16 cellular contexts compared by ENCODE assay signal in the genomic region with DNA sequence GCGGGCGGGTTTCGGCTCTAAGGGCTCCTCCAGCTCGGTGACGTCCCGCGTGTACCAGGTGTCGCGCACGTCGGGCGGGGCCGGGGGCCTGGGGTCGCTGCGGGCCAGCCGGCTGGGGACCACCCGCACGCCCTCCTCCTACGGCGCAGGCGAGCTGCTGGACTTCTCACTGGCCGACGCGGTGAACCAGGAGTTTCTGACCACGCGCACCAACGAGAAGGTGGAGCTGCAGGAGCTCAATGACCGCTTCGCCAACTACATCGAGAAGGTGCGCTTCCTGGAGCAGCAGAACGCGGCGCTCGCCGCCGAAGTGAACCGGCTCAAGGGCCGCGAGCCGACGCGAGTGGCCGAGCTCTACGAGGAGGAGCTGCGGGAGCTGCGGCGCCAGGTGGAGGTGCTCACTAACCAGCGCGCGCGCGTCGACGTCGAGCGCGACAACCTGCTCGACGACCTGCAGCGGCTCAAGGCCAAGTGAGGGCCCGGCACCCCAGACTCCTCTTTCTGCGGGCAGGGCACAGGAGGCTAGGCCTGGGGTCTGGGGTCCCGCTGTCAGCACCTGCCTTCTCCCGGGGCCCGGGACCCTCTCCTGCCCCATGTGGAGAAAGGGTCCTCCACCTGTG. TPM values are rescaled to one million over a fixed set of nuclear protein-coding genes. Genes with fewer than 3 reads are reported as not detected.
DNase-seq lines count a peak whose midpoint lies in the region; ATAC-seq, FAIRE-seq and TF ChIP-seq lines count a peak whose summit lies in the region.
"Had no signal": no experiment of that assay in that cellular context is flagged by ENCODE, and none has a peak within 500 bp of the region (broad histone marks: within the 10 kb centered on the region; RNA-seq: fewer than 3 reads in every experiment).

No MANE protein-coding gene starts in this region.

- intact Hi-C loops in esophagus squamous epithelium (cut with DNase I): no loop called here
- intact Hi-C loops in mucosa of descending colon (cut with DNase I, micrococcal nuclease): loop anchor here in 1 of 2 donors (5.0 kb wide), 1 partner anchor 34 kb away; no protein-coding TSS in a partner anchor

- POLR2A ChIA-PET in WTC11 (lab: Charles Lee): interaction anchor here (0.7 kb wide), 1 partner anchor 138 kb away, joined by 3 read pairs; no protein-coding TSS in a partner anchor

- peaks cover 0 to 24% (median 0%) of the 10 kb centered on the region in 3 donors for H3K4me1 ChIP-seq in esophagus squamous epithelium
- peaks cover 10% of the 10 kb centered on the region for H3K4me1 ChIP-seq in mucosa of descending colon (ENCODE audit: low read depth)
- H3K4me1 ChIP-seq in suprapubic skin: peaks cover 9% of the 10 kb centered on the region

- H3K27ac Mint-ChIP-seq in WTC11: no peak overlapping the region
- H3K27ac Mint-ChIP-seq: HFFc6 had no signal

- peak overlapping the region; percentile 37 for H3K4me3 Mint-ChIP-seq in WTC11
- H3K4me3 Mint-ChIP-seq: central memory CD8-positive, alpha-beta T cell; HFFc6 had no signal

- H3K36me3 ChIP-seq in esophagus squamous epithelium (no peaks in the 10 kb centered on the region), mucosa of descending colon (ENCODE audit: low read depth) (no peaks in the 10 kb centered on the region), suprapubic skin (no peaks in the 10 kb centered on the region)
- H3K36me3 ChIP-seq: WERI-Rb-1 had no signal

- H3K9me3 Mint-ChIP-seq in WTC11: no peaks in the 10 kb centered on the region
- H3K9me3 Mint-ChIP-seq: central memory CD8-positive, alpha-beta T cell; HFFc6 had no signal

- no peak for FAIRE-seq in HTR-8/SVneo (lab: Jason Lieb, UNC)

- TF ChIP-seq POLR2A in esophagus squamous epithelium (IDR thresholded peaks at IDR 0.05) (no peak), suprapubic skin (IDR thresholded peaks at IDR 0.05) (no peak)

- CTCF ChIA-PET in WTC11 (lab: Charles Lee): interaction anchor here (0.5 to 5.6 kb wide), 23 partner anchors 10 to 1158 kb away, joined by 3 to 77 read pairs (median 4); partner anchors contain the start of genes DNPEP and SPEG

- peaks cover 28% of the 10 kb centered on the region for H3K4me1 Mint-ChIP-seq in WTC11
- H3K4me1 Mint-ChIP-seq: central memory CD8-positive, alpha-beta T cell had no signal

- H3K36me3 Mint-ChIP-seq in WTC11: no peaks in the 10 kb centered on the region

- H3K27me3 ChIP-seq in esophagus squamous epithelium: peaks cover 0 to 55% (median 5%) of the 10 kb centered on the region in 4 donors
- H3K27me3 ChIP-seq in suprapubic skin: peaks cover 41% of the 10 kb centered on the region

- ATAC-seq in WTC11 (peak; percentile 58), mucosa of descending colon (peak; percentile 40), HG02571 (IDR thresholded peaks at IDR 0.05; ENCODE audit: unreplicated experiment) (no peak)

- no peak for TF ChIP-seq EP300 in suprapubic skin (IDR thresholded peaks at IDR 0.05)

- no peaks in the 10 kb centered on the region for H3K9me3 ChIP-seq in esophagus squamous epithelium
- H3K9me3 ChIP-seq in mucosa of descending colon: no peaks in the 10 kb centered on the region
- H3K9me3 ChIP-seq in suprapubic skin: no peaks in the 10 kb centered on the region

- TF ChIP-seq CTCF in WTC11 (IDR thresholded peaks at IDR 0.05) (no peak), esophagus squamous epithelium (IDR thresholded peaks at IDR 0.05) (no peak), mucosa of descending colon (IDR thresholded peaks at IDR 0.05) (no peak), suprapubic skin (IDR thresholded peaks at IDR 0.05) (no peak)

- H3K27me3 Mint-ChIP-seq in WTC11 (ENCODE audit: low read depth): peaks cover 36% of the 10 kb centered on the region

- H3K27ac ChIP-seq in esophagus squamous epithelium (peak overlapping the region; percentile 71 to 87 (median 85)), suprapubic skin (no peak overlapping the region)
- H3K27ac ChIP-seq: WERI-Rb-1 had no signal

- whole genome bisulfite sequencing in esophagus squamous epithelium, 2 donors: 26 to 60% methylated on average over 1 to 7 of the region's 66 CpGs
- no CpG with 5 or more reads among the region's 66 CpGs for WGBS in suprapubic skin

- DNase-seq in WTC11 (ENCODE audit: low spot score): peak; percentile 65
- no peak for DNase-seq in esophagus squamous epithelium (lab: John Stamatoyannopoulos, UW)
- no peak for DNase-seq in mucosa of descending colon
- DNase-seq in suprapubic skin (ENCODE audit: low spot score in 2 of 2): no peak
- no peak for DNase-seq in OCI-M2 (lab: John Stamatoyannopoulos, UW; ENCODE audit: unreplicated experiment)
- DNase-seq in HTR-8/SVneo (ENCODE audit: insufficient read length, low spot score): no peak
- no peak for DNase-seq in midbrain (lab: John Stamatoyannopoulos, UW)
- DNase-seq: COR-L47, glutamatergic neuron, HFFc6, NCI-H446, WERI-Rb-1 had no signal

- H3K4me3 ChIP-seq in esophagus squamous epithelium (peak overlapping the region; percentile 26 to 56 (median 46)), mucosa of descending colon (no peak overlapping the region), suprapubic skin (peak overlapping the region; percentile 31)

TF ChIP-seq in WTC11, 78 proteins besides CTCF, POLR2A, EP300 and RAD21 (continues in another document):
- no peak for TF ChIP-seq HMGA2 (CRISPR knock-in tag; IDR thresholded peaks at IDR 0.05)
- TF ChIP-seq ZBTB43 (CRISPR knock-in tag; IDR thresholded peaks at IDR 0.05): no peak
- TF ChIP-seq, protein P1, sequence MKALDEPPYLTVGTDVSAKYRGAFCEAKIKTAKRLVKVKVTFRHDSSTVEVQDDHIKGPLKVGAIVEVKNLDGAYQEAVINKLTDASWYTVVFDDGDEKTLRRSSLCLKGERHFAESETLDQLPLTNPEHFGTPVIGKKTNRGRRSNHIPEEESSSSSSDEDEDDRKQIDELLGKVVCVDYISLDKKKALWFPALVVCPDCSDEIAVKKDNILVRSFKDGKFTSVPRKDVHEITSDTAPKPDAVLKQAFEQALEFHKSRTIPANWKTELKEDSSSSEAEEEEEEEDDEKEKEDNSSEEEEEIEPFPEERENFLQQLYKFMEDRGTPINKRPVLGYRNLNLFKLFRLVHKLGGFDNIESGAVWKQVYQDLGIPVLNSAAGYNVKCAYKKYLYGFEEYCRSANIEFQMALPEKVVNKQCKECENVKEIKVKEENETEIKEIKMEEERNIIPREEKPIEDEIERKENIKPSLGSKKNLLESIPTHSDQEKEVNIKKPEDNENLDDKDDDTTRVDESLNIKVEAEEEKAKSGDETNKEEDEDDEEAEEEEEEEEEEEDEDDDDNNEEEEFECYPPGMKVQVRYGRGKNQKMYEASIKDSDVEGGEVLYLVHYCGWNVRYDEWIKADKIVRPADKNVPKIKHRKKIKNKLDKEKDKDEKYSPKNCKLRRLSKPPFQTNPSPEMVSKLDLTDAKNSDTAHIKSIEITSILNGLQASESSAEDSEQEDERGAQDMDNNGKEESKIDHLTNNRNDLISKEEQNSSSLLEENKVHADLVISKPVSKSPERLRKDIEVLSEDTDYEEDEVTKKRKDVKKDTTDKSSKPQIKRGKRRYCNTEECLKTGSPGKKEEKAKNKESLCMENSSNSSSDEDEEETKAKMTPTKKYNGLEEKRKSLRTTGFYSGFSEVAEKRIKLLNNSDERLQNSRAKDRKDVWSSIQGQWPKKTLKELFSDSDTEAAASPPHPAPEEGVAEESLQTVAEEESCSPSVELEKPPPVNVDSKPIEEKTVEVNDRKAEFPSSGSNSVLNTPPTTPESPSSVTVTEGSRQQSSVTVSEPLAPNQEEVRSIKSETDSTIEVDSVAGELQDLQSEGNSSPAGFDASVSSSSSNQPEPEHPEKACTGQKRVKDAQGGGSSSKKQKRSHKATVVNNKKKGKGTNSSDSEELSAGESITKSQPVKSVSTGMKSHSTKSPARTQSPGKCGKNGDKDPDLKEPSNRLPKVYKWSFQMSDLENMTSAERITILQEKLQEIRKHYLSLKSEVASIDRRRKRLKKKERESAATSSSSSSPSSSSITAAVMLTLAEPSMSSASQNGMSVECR (CRISPR knock-in tag; IDR thresholded peaks at IDR 0.05; ENCODE audit: borderline replicate concordance): no peak

RNA-seq across cellular contexts. Expression of gene DES, which starts 0.5 kb away (rescaled TPM):
- total RNA-seq in WTC11 (2021): 1.6 to 3.5 TPM (median 2.8 TPM) in 3 replicates
- total RNA-seq in esophagus squamous epithelium: 1,000 to 10,000 TPM in 1 of 4 donors, 100 to 1,000 TPM in 3; 120 to 2,698 (median 303) TPM
- 1,000 to 10,000 TPM in 1 of 3 donors, 100 to 1,000 TPM in 1, 10 to 100 TPM in 1; 65.4 to 4,715 (median 359) TPM for total RNA-seq in mucosa of descending colon
- 100 to 1,000 TPM in 1 of 4 donors, 10 to 100 TPM in 3; 11.4 to 100 (median 35.6) TPM for total RNA-seq in suprapubic skin
- total RNA-seq: M059J, SK-MEL-5 had no signal

RNA-seq across cellular contexts. Expression of gene SPEG, which starts 16.0 kb away (rescaled TPM):
- total RNA-seq in WTC11 (2021) (55.3 to 62.7 TPM (median 57.8 TPM) in 3 replicates), esophagus squamous epithelium (10 to 100 TPM in 1 of 4 donors, 1 to 10 TPM in 3; 3.8 to 29.0 (median 5.0) TPM), mucosa of descending colon (100 to 1,000 TPM in 1 of 3 donors, 10 to 100 TPM in 1, 1 to 10 TPM in 1; 7.9 to 242 (median 22.2) TPM), suprapubic skin (10 to 100 TPM in 1 of 4 donors, 1 to 10 TPM in 3; 6.5 to 17.2 (median 6.7) TPM)

RNA-seq across cellular contexts. Expression of gene DNPEP, which starts 31.0 kb away (rescaled TPM):
- 65.8 to 70.2 TPM (median 67.6 TPM) in 3 replicates for total RNA-seq in WTC11 (2021)
- total RNA-seq in esophagus squamous epithelium: 10 to 100 TPM; 36.7 to 82.4 (median 39.5) TPM
- total RNA-seq in mucosa of descending colon: 100 to 1,000 TPM in 2 of 3 donors, 10 to 100 TPM in 1; 75.7 to 127 (median 125) TPM
- total RNA-seq in suprapubic skin: 100 to 1,000 TPM in 1 of 4 donors, 10 to 100 TPM in 3; 66.6 to 104 (median 70.5) TPM
